In genomic region chr2:120233292-120233691, GRCh38 we compare ENCODE assay signal across 2 cellular contexts.
TF ChIP-seq lines count a peak whose summit lies in the region.

No MANE protein-coding gene starts in this region.

TF ChIP-seq in GM12878, 131 proteins besides CTCF, POLR2A, EP300 and RAD21:
- TF ChIP-seq ZBED1 (IDR thresholded peaks at IDR 0.05; ENCODE audit: borderline replicate concordance), result no peak
- TF ChIP-seq ZZZ3 (IDR thresholded peaks at IDR 0.05; ENCODE audit: control insufficient read depth, insufficient read length, low read depth), result no peak
- no peak for TF ChIP-seq REST (IDR thresholded peaks at IDR 0.05; ENCODE audit: low read depth, low read length)
- no peak for TF ChIP-seq WRNIP1 (IDR thresholded peaks at IDR 0.05; ENCODE audit: borderline replicate concordance, low read depth, low read length)
- TF ChIP-seq, protein P1, sequence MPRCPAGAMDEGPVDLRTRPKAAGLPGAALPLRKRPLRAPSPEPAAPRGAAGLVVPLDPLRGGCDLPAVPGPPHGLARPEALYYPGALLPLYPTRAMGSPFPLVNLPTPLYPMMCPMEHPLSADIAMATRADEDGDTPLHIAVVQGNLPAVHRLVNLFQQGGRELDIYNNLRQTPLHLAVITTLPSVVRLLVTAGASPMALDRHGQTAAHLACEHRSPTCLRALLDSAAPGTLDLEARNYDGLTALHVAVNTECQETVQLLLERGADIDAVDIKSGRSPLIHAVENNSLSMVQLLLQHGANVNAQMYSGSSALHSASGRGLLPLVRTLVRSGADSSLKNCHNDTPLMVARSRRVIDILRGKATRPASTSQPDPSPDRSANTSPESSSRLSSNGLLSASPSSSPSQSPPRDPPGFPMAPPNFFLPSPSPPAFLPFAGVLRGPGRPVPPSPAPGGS (IDR thresholded peaks at IDR 0.05; ENCODE audit: borderline replicate concordance, insufficient read depth, low read depth, low read length, poor library complexity, severe bottlenecking), result no peak

TF ChIP-seq in SK-N-SH, 30 proteins besides CTCF, POLR2A, EP300 and RAD21:
- no peak for TF ChIP-seq GATA2 (CRISPR knock-in tag; IDR thresholded peaks at IDR 0.05)
- no peak for TF ChIP-seq FOSL2 (IDR thresholded peaks at IDR 0.05; ENCODE audit: borderline replicate concordance, low read depth)
- no peak for TF ChIP-seq GABPA (IDR thresholded peaks at IDR 0.05; ENCODE audit: low read depth)
- TF ChIP-seq RCOR1 (IDR thresholded peaks at IDR 0.05; ENCODE audit: low read length), result no peak
- TF ChIP-seq NFIC (IDR thresholded peaks at IDR 0.05; ENCODE audit: borderline replicate concordance), result no peak
- no peak for TF ChIP-seq JUND (IDR thresholded peaks at IDR 0.05)
- TF ChIP-seq FOXM1 (IDR thresholded peaks at IDR 0.05; ENCODE audit: low read depth), result no peak
- TF ChIP-seq, protein P2, sequence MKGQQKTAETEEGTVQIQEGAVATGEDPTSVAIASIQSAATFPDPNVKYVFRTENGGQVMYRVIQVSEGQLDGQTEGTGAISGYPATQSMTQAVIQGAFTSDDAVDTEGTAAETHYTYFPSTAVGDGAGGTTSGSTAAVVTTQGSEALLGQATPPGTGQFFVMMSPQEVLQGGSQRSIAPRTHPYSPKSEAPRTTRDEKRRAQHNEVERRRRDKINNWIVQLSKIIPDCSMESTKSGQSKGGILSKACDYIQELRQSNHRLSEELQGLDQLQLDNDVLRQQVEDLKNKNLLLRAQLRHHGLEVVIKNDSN (IDR thresholded peaks at IDR 0.05; ENCODE audit: borderline replicate concordance, low read depth), result no peak
- no peak for TF ChIP-seq ZBTB33 (IDR thresholded peaks at IDR 0.05; ENCODE audit: borderline replicate concordance, low read depth)
- TF ChIP-seq SIN3A (IDR thresholded peaks at IDR 0.05; ENCODE audit: borderline replicate concordance, low read depth, low read length), result no peak
- no peak for TF ChIP-seq RFX5 (IDR thresholded peaks at IDR 0.05; ENCODE audit: low read length)
- no peak for TF ChIP-seq NRF1 (IDR thresholded peaks at IDR 0.05; ENCODE audit: low read depth, low read length)
- no peak for TF ChIP-seq RXRA (IDR thresholded peaks at IDR 0.05; ENCODE audit: borderline replicate concordance, low read depth)
- no peak for TF ChIP-seq MXI1 (IDR thresholded peaks at IDR 0.05; ENCODE audit: low read depth, low read length)
